In genomic region chr3:163523375-163523774, GRCh38 we compare ENCODE assay signal across 24 cellular contexts.
A peak's percentile ranks its signal among the peaks of the same experiment; 100 is the strongest.
DNase-seq lines count a peak whose midpoint lies in the region; ATAC-seq lines count a peak whose summit lies in the region.
"Had no signal": no experiment of that assay in that cellular context is flagged by ENCODE, and none has a peak within 500 bp of the region (broad histone marks: within the 10 kb centered on the region; RNA-seq: fewer than 3 reads in every experiment).

No MANE protein-coding gene starts in this region.

- H3K79me2 ChIP-seq in ACC112 (ENCODE audit: control insufficient read depth, insufficient read depth, low read length, unreplicated experiment) = no peaks in the 10 kb centered on the region

- H3K36me3 ChIP-seq in ACC112 (ENCODE audit: insufficient read depth, low read length) = no peaks in the 10 kb centered on the region
- H3K36me3 ChIP-seq: BE2C, BLaER1 had no signal

- DNase-seq in OCI-M1 (lab: John Stamatoyannopoulos, UW) (peak; percentile 4), amygdala (lab: John Stamatoyannopoulos, UW) (no peak)
- DNase-seq: ACHN; BE2C; C1 segment of cervical spinal cord; CD4-positive, alpha-beta memory T cell; CD4-positive, CD25-positive, alpha-beta regulatory T cell; CD8-positive, alpha-beta memory T cell; COR-L47; DMS 273 treated with DMSO at 0.1 percent for 48 hours; DMS153; DMS53; DMS79; DND-41; EL; GDM1 had no signal

- no peak overlapping the region for H3K27ac ChIP-seq in ACC112 (ENCODE audit: low read depth, low read length)
- H3K27ac ChIP-seq: 22Rv1, A549, BLaER1 had no signal

- peak overlapping the region; percentile 56 for H2AFZ ChIP-seq in ACC112 (ENCODE audit: low read length, unreplicated experiment)

- H3K27me3 ChIP-seq in ACC112 (ENCODE audit: insufficient read depth, low read length) = no peaks in the 10 kb centered on the region
- H3K27me3 ChIP-seq: BE2C, BLaER1 had no signal

- H3K4me1 ChIP-seq in ACC112 (ENCODE audit: control insufficient read depth, insufficient read depth, low read length, unreplicated experiment) = peaks cover 5% of the 10 kb centered on the region
- H3K4me1 ChIP-seq: A549, BE2C, BLaER1 had no signal

- H3K4me3 ChIP-seq in ACC112 (ENCODE audit: low read depth, low read length) = 0 out of 2 replicates have a peak overlapping the region, but pooled peaks have one; percentile 43
- H3K4me3 ChIP-seq: A549, BLaER1, GM12878 had no signal

- ATAC-seq in HG02610 (IDR thresholded peaks at IDR 0.05; ENCODE audit: unreplicated experiment) = peak; percentile 75
- no peak for ATAC-seq in HG03342 (IDR thresholded peaks at IDR 0.05; ENCODE audit: unreplicated experiment)
- no peak for ATAC-seq in HG02852 (IDR thresholded peaks at IDR 0.05; ENCODE audit: unreplicated experiment)
- ATAC-seq: A549, GM12878 had no signal
